Comparison of ENCODE assay signal across 18 cellular contexts in the genomic region with DNA sequence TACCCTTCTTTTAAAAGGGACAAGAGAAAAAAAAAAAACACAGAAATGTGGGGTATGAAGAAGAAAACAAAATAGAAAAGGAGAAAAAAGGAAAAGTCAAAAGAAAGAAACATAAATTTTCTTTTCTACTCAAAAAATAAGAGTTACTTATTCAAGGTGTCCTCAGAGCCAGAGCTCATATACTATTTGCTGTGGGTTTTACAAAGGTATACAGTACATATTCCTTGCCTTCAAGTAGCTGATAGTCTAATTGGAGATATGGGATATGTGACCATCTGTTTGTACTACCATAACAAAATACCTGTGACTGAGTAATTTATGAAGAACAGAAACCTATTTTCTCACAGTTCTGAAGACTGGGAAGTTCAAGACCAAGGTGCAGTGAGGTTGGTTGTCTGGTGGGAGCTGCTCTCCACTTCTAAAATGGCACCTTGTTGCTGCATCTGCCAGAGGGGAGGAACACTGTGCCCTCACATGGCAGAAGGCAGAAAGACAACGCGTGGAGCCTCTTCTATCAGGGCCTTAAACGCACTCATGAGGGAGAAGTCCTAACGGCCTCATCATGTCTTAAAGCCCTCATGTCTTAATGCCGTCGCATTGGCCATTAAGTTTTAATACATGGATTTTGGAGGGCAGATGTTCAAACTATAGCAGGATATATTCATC. TPM values are rescaled to one million over a fixed set of nuclear protein-coding genes. Genes with fewer than 3 reads are reported as not detected.
A peak's percentile ranks its signal among the peaks of the same experiment; 100 is the strongest.
DNase-seq lines count a peak whose midpoint lies in the region; ATAC-seq, FAIRE-seq and TF ChIP-seq lines count a peak whose summit lies in the region.
"Had no signal": no experiment of that assay in that cellular context is flagged by ENCODE, and none has a peak within 500 bp of the region (broad histone marks: within the 10 kb centered on the region; RNA-seq: fewer than 3 reads in every experiment).

No MANE protein-coding gene starts in this region.

- H3K4me2 ChIP-seq in A549, result no peak overlapping the region

- 0 out of 3 replicates have a peak, but pooled peaks have one; percentile 9 for TF ChIP-seq CTCF in A549 (IDR thresholded peaks at IDR 0.05)
- TF ChIP-seq CTCF in choroid plexus epithelial cell (conservative IDR thresholded peaks at IDR 0.05; ENCODE audit: low read depth, low read length), result peak; percentile 23

- peak; percentile 74 to 83; a peak in 5 of 6 replicates for ATAC-seq in A549
- no peak for ATAC-seq in GM18502 (IDR thresholded peaks at IDR 0.05; ENCODE audit: poor library complexity, unreplicated experiment)
- ATAC-seq: natural killer cell treated with Interleukin-12 subunit alpha and Interleukin-12 subunit beta and Interleukin-15 and Interleukin-18, amount 100 ng/mL, for 72 hours; upper lobe of right lung had no signal

- H3K4me3 ChIP-seq in A549 (no peak overlapping the region), choroid plexus epithelial cell (ENCODE audit: low read depth, low read length) (no peak overlapping the region)
- H3K4me3 ChIP-seq: upper lobe of right lung had no signal

- FAIRE-seq in A549 (lab: Jason Lieb, UNC), result peak; percentile 13

- WGBS in A549 (ENCODE audit: missing lambda C conversion rate), result 92% methylated on average over 6 of the region's 6 CpGs

- no peaks in the 10 kb centered on the region for H3K9me3 ChIP-seq in A549
- H3K9me3 ChIP-seq: upper lobe of right lung had no signal

- TF ChIP-seq POLR2A in A549 (IDR thresholded peaks at IDR 0.05; ENCODE audit: low read length), result no peak

- no peak for TF ChIP-seq EP300 in A549 (IDR thresholded peaks at IDR 0.05)

- 0 out of 5 replicates have a peak, but pooled peaks of 1 of the 2 experiments have one; percentile 10 for TF ChIP-seq RAD21 in A549 (conservative IDR thresholded peaks at IDR 0.05 in 1 of 2, IDR thresholded peaks at IDR 0.05 in 1 of 2)

- H3K4me1 ChIP-seq in A549, result no peaks in the 10 kb centered on the region
- H3K4me1 ChIP-seq: upper lobe of right lung had no signal

- CTCF ChIA-PET in A549 (lab: Yijun Ruan, JAX), result no interaction called here

- POLR2A ChIA-PET in A549 (lab: Yijun Ruan, JAX), result no interaction called here

- no peak overlapping the region for H3K27ac ChIP-seq in A549
- H3K27ac ChIP-seq: upper lobe of right lung had no signal

- DNase-seq in A549 (ENCODE audit: low read depth in 1 of 2, low spot score in 1 of 2) (peak in 1 of 2 experiments; percentile 36), EH (ENCODE audit: low read depth) (peak; percentile 2), NCI-H69 (lab: John Stamatoyannopoulos, UW) (peak; percentile 12), choroid plexus epithelial cell (ENCODE audit: low read depth) (no peak), HK-2 (ENCODE audit: unreplicated experiment) (no peak), cortex of kidney (lab: John Stamatoyannopoulos, UW) (no peak)
- DNase-seq in activated T-cell treated with anti-CD3 and anti-CD28 coated beads, Interleukin-2, amount 50 U/mL, for 48 hours, result no peak
- DNase-seq: activated naive CD4-positive, alpha-beta T cell treated with anti-CD3 and anti-CD28 coated beads for 36 hours; activated T-cell treated with anti-CD3 and anti-CD28 coated beads, Interleukin-2, amount 50 U/mL, for 1 hour; aorta; mesenchymal stem cell; NCI-H2029; NCI-H510A; posterior cingulate gyrus; stimulated activated CD4-positive, alpha-beta T cell treated with anti-CD3 and anti-CD28 coated beads, Interleukin-2, amount 100 ng/mL, for 48 hours; upper lobe of right lung had no signal

TF ChIP-seq in A549, 52 proteins besides CTCF, POLR2A, EP300 and RAD21:
- TF ChIP-seq NFE2L2 (conservative IDR thresholded peaks at IDR 0.05; ENCODE audit: low read length), result no peak
- TF ChIP-seq KDM5A (IDR thresholded peaks at IDR 0.05), result no peak
- no peak for TF ChIP-seq TFCP2L1 (CRISPR knock-in tag; IDR thresholded peaks at IDR 0.05)
- no peak for TF ChIP-seq PHF8 (IDR thresholded peaks at IDR 0.05; ENCODE audit: borderline replicate concordance, low read depth)
- TF ChIP-seq, protein P1, sequence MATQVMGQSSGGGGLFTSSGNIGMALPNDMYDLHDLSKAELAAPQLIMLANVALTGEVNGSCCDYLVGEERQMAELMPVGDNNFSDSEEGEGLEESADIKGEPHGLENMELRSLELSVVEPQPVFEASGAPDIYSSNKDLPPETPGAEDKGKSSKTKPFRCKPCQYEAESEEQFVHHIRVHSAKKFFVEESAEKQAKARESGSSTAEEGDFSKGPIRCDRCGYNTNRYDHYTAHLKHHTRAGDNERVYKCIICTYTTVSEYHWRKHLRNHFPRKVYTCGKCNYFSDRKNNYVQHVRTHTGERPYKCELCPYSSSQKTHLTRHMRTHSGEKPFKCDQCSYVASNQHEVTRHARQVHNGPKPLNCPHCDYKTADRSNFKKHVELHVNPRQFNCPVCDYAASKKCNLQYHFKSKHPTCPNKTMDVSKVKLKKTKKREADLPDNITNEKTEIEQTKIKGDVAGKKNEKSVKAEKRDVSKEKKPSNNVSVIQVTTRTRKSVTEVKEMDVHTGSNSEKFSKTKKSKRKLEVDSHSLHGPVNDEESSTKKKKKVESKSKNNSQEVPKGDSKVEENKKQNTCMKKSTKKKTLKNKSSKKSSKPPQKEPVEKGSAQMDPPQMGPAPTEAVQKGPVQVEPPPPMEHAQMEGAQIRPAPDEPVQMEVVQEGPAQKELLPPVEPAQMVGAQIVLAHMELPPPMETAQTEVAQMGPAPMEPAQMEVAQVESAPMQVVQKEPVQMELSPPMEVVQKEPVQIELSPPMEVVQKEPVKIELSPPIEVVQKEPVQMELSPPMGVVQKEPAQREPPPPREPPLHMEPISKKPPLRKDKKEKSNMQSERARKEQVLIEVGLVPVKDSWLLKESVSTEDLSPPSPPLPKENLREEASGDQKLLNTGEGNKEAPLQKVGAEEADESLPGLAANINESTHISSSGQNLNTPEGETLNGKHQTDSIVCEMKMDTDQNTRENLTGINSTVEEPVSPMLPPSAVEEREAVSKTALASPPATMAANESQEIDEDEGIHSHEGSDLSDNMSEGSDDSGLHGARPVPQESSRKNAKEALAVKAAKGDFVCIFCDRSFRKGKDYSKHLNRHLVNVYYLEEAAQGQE (IDR thresholded peaks at IDR 0.05), result no peak

RNA-seq across cellular contexts. Expression of a gene that starts 33.9 kb away (rescaled TPM):
- 34.9 and 45.1 TPM in 2 replicates for polyA plus RNA-seq in A549 (2011; rRNA removed)
- polyA plus RNA-seq in A549 (2012; cell fraction: cytosol; rRNA removed), result 9.7 and 11.2 TPM in 2 replicates
- polyA plus RNA-seq in A549 (2012; cell fraction: nucleus; rRNA removed), result 30.2 and 38.0 TPM in 2 replicates
- polyA plus RNA-seq in A549 (2017; fragmentation: RNase III; extraction: RNeasy Plus Mini Kit Qiagen cat#74134 plus additional on column Dnase treatment), result 15.9 to 16.7 TPM (median 16.6 TPM) in 3 replicates
- 95.3 and 103 TPM in 2 replicates for polyA minus RNA-seq in A549 (2011; rRNA and poly(A)+ RNA removed)

Comparison
In these comparisons a context has a peak if more than half of its experiments do, and no peak if none do; other contexts are left out.
1. DNase-seq: peak in EH (single experiment) and NCI-H69 (single experiment); none in choroid plexus epithelial cell (single experiment), HK-2 (single experiment), cortex of kidney (single experiment) and activated T-cell treated with anti-CD3 and anti-CD28 coated beads, Interleukin-2, amount 50 U/mL, for 48 hours (0 of 2).